In the genomic region with DNA sequence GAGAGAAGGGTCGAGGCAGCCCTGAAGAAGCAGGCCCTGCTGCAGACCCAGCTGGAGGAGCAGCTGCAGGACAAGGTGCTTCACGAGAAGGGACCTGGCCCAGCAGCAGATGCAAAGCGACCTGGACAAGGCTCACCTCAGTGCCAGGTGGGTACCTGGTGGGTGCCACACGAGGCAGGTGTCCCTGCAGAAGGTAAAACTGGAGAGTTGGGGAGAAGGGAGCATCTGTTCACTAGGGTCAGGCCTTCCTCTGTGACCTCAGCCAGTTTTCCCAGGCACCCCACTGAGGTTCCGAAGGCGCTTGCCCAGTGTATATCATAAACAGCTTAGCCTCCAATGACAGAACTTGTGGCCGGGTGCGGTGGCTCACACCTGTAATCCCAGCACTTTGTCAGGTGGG, we compare ENCODE assay signal across 17 cellular contexts. TPM values are rescaled to one million over a fixed set of nuclear protein-coding genes. Genes with fewer than 3 reads are reported as not detected.
DNase-seq lines count a peak whose midpoint lies in the region; ATAC-seq and TF ChIP-seq lines count a peak whose summit lies in the region.
"Had no signal": no experiment of that assay in that cellular context is flagged by ENCODE, and none has a peak within 500 bp of the region (broad histone marks: within the 10 kb centered on the region; RNA-seq: fewer than 3 reads in every experiment).

No MANE protein-coding gene starts in this region.

- H2BK12ac ChIP-seq in mesenchymal stem cell (ENCODE audit: low read length in 2 of 2) = no peak overlapping the region

- intact Hi-C loops in gastrocnemius medialis (cut with DNase I; ENCODE audit: low total_unique reads) = no loop called here

- H3K4ac ChIP-seq in mesenchymal stem cell (ENCODE audit: low read depth in 1 of 2, low read length in 2 of 2) = no peak overlapping the region

- peaks cover 7% of the 10 kb centered on the region for H3K4me1 Mint-ChIP-seq in osteocyte (ENCODE audit: unreplicated experiment)

- no peak overlapping the region for H2BK15ac ChIP-seq in mesenchymal stem cell (ENCODE audit: low read depth, poor library complexity, severe bottlenecking)

- no peak overlapping the region for H3K14ac ChIP-seq in mesenchymal stem cell (ENCODE audit: low read length in 2 of 2)

- H3K27ac ChIP-seq in WERI-Rb-1 (no peak overlapping the region), mesenchymal stem cell (ENCODE audit: low read length, poor library complexity, severe bottlenecking) (no peak overlapping the region), gastrocnemius medialis (no peak overlapping the region)
- H3K27ac ChIP-seq: GM23248 had no signal

- H2AK5ac ChIP-seq in mesenchymal stem cell (ENCODE audit: low read length, severe bottlenecking) = no peak overlapping the region

- in situ Hi-C loops in gastrocnemius medialis (cut with MboI; ENCODE audit: low sequenced_read_pairs in 4 of 4) = no loop called here

- 92% methylated on average over 8 of the region's 8 CpGs for WGBS in mesenchymal stem cell

- TF ChIP-seq CTCF in WERI-Rb-1 (IDR thresholded peaks at IDR 0.05; ENCODE audit: low read depth, low read length) (no peak), osteocyte (IDR thresholded peaks at IDR 0.05) (no peak), gastrocnemius medialis (IDR thresholded peaks at IDR 0.05 in 4 of 5, conservative IDR thresholded peaks at IDR 0.05 in 1 of 5) (no peak)

- H4K91ac ChIP-seq in mesenchymal stem cell (ENCODE audit: low read length) = peak overlapping the region; percentile 27

- TF ChIP-seq POLR2A in gastrocnemius medialis (IDR thresholded peaks at IDR 0.05) = no peak

- ATAC-seq in HG03280 (IDR thresholded peaks at IDR 0.05; ENCODE audit: unreplicated experiment) = no peak
- no peak for ATAC-seq in gastrocnemius medialis
- ATAC-seq: GM12878, HCT116 had no signal

- no peak overlapping the region for H3K4me3 Mint-ChIP-seq in osteocyte (ENCODE audit: unreplicated experiment)
- H3K4me3 Mint-ChIP-seq: CD4-positive, alpha-beta memory T cell had no signal

- H2BK5ac ChIP-seq in mesenchymal stem cell (ENCODE audit: low read depth, low read length, poor library complexity, severe bottlenecking) = no peak overlapping the region

- DNase-seq in RPMI8226 (peak; percentile 84), WERI-Rb-1 (peak; percentile 21), mesenchymal stem cell (no peak), osteocyte (ENCODE audit: extremely low spot score, unreplicated experiment) (peak; percentile 60), gastrocnemius medialis (no peak)
- DNase-seq: C1 segment of cervical spinal cord; Calu3; CD4-positive, alpha-beta memory T cell; COR-L47; DMS79; EL; GDM1; GM23248; H9 had no signal

- no peaks in the 10 kb centered on the region for H3K9me3 Mint-ChIP-seq in osteocyte (ENCODE audit: unreplicated experiment)
- H3K9me3 Mint-ChIP-seq: CD4-positive, alpha-beta memory T cell; H9 had no signal

- H3K4me3 ChIP-seq in WERI-Rb-1 (ENCODE audit: low read depth, low read length) (no peak overlapping the region), mesenchymal stem cell (ENCODE audit: insufficient read depth in 1 of 2, low read depth in 1 of 2, low read length in 2 of 2) (no peak overlapping the region), gastrocnemius medialis (no peak overlapping the region)
- H3K4me3 ChIP-seq: GM12878, GM23248 had no signal

- no peaks in the 10 kb centered on the region for H3K79me1 ChIP-seq in mesenchymal stem cell (replicated peaks; ENCODE audit: low read length, poor library complexity, severe bottlenecking)

- no peaks in the 10 kb centered on the region for H3K27me3 Mint-ChIP-seq in osteocyte (ENCODE audit: unreplicated experiment)

- no peaks in the 10 kb centered on the region for H3K36me3 ChIP-seq in WERI-Rb-1
- H3K36me3 ChIP-seq in mesenchymal stem cell (ENCODE audit: control insufficient read depth in 1 of 2, insufficient read depth in 2 of 2, low read depth in 1 of 2, low read length in 2 of 2) = no peaks in the 10 kb centered on the region
- no peaks in the 10 kb centered on the region for H3K36me3 ChIP-seq in gastrocnemius medialis

- no peak overlapping the region for H3K4me2 ChIP-seq in mesenchymal stem cell (ENCODE audit: low read length, poor library complexity, severe bottlenecking)

- no peak overlapping the region for H3K23ac ChIP-seq in mesenchymal stem cell (ENCODE audit: low read length in 2 of 2)

- H3K9ac ChIP-seq in mesenchymal stem cell (ENCODE audit: low read length) = no peak overlapping the region
- H3K9ac ChIP-seq: GM23248 had no signal

- H3K9me3 ChIP-seq in WERI-Rb-1 (ENCODE audit: severe bottlenecking) (no peaks in the 10 kb centered on the region), mesenchymal stem cell (ENCODE audit: control insufficient read depth, low read length) (no peaks in the 10 kb centered on the region), gastrocnemius medialis (no peaks in the 10 kb centered on the region)

- H3K18ac ChIP-seq in mesenchymal stem cell (ENCODE audit: low read depth in 1 of 2, low read length in 2 of 2) = no peak overlapping the region

- H4K8ac ChIP-seq in mesenchymal stem cell (ENCODE audit: low read length) = no peak overlapping the region

- H3K27me3 ChIP-seq in WERI-Rb-1 (ENCODE audit: insufficient read depth, low read depth, severe bottlenecking) (no peaks in the 10 kb centered on the region), mesenchymal stem cell (ENCODE audit: control insufficient read depth in 1 of 2, insufficient read depth in 1 of 2, low read length in 2 of 2) (peaks cover 0 to 7% of the 10 kb centered on the region in 2 experiments), gastrocnemius medialis (peaks cover 3 to 16% (median 9%) of the 10 kb centered on the region in 3 donors)

- H3K27ac Mint-ChIP-seq in osteocyte (ENCODE audit: unreplicated experiment) = no peak overlapping the region

- H2BK120ac ChIP-seq in mesenchymal stem cell (ENCODE audit: low read depth, low read length) = no peak overlapping the region

- no peak overlapping the region for H2AFZ ChIP-seq in mesenchymal stem cell (ENCODE audit: low read depth, low read length)
- H2AFZ ChIP-seq: GM23248 had no signal

- no peaks in the 10 kb centered on the region for H3K36me3 Mint-ChIP-seq in osteocyte (ENCODE audit: unreplicated experiment)
- H3K36me3 Mint-ChIP-seq: CD4-positive, alpha-beta memory T cell had no signal

- H3K4me1 ChIP-seq in mesenchymal stem cell (ENCODE audit: control insufficient read depth, insufficient read depth, low read depth, low read length) = peaks cover 9% of the 10 kb centered on the region
- peaks cover 0 to 4% of the 10 kb centered on the region in 2 donors for H3K4me1 ChIP-seq in gastrocnemius medialis

RNA-seq across cellular contexts. Expression of gene NBPF3, which starts 5.5 kb away (rescaled TPM):
- polyA plus RNA-seq in mesenchymal stem cell (2013, experiment 1 of 2) = 7.9 TPM
- 8.8 TPM for polyA plus RNA-seq in mesenchymal stem cell (2013, experiment 2 of 2)
- total RNA-seq in osteocyte (30.4 and 31.0 TPM in 2 replicates), gastrocnemius medialis (1 to 10 TPM in 2 of 4 donors, under 1 TPM in 2; 0.73 to 2.1 (median 1.3) TPM)

Comparison
In these comparisons a context has a peak if more than half of its experiments do, and no peak if none do; other contexts are left out.
1. DNase-seq: peak in RPMI8226 (single experiment), WERI-Rb-1 (single experiment) and osteocyte (single experiment); none in mesenchymal stem cell (single experiment) and gastrocnemius medialis (0 of 2).